ENCODE assay signal across 19 cellular contexts in genomic region chr17:82041139-82041814, GRCh38. TPM values are rescaled to one million over a fixed set of nuclear protein-coding genes. Genes with fewer than 3 reads are reported as not detected.
"Had no signal": no experiment of that assay in that cellular context is flagged by ENCODE, and none has a peak within 500 bp of the region (broad histone marks: within the 10 kb centered on the region; RNA-seq: fewer than 3 reads in every experiment).

No MANE protein-coding gene starts in this region.

- H3K4me3 ChIP-seq: lung, psoas muscle, sigmoid colon, upper lobe of right lung had no signal

- ATAC-seq: activated T-helper 17 cell treated with anti-CD3 and anti-CD28 coated beads, Interleukin-2, amount 50 U/mL, for 72 hours; naive thymus-derived CD4-positive, alpha-beta T cell; psoas muscle; upper lobe of right lung had no signal

- H3K4me3 Mint-ChIP-seq: activated CD4-positive, alpha-beta T cell treated with anti-CD3 and anti-CD28 coated beads, Interleukin-2, amount 10 ng/mL, durations not matched to agents 7 days and 5 days; activated naive CD4-positive, alpha-beta T cell treated with anti-CD3 and anti-CD28 coated beads, Interleukin-2, amount 10 ng/mL, durations not matched to agents 7 days and 5 days; activated T-helper 17 cell treated with anti-CD3 and anti-CD28 coated beads, Interleukin-2, amount 50 U/mL, for 72 hours; naive thymus-derived CD4-positive, alpha-beta T cell; stimulated activated naive CD8-positive, alpha-beta T cell treated with anti-CD3 and anti-CD28 coated beads, Interleukin-15, Interleukin-2, amounts not matched to agents 100 ng/mL and 50 ng/mL, for 24 hours had no signal

- H3K36me3 Mint-ChIP-seq: activated naive CD4-positive, alpha-beta T cell treated with anti-CD3 and anti-CD28 coated beads, Interleukin-2, amount 10 ng/mL, durations not matched to agents 7 days and 5 days had no signal

- DNase-seq: activated CD4-positive, alpha-beta T cell treated with anti-CD3 and anti-CD28 coated beads, Interleukin-2, amount 10 ng/mL, durations not matched to agents 7 days and 5 days; activated CD8-positive, alpha-beta memory T cell treated with anti-CD3 and anti-CD28 coated beads for 24 hours; activated naive CD4-positive, alpha-beta T cell treated with anti-CD3 and anti-CD28 coated beads, Interleukin-2, amount 10 ng/mL, durations not matched to agents 7 days and 5 days; activated T-cell treated with anti-CD3 and anti-CD28 coated beads for 4 hours; central memory CD4-positive, alpha-beta T cell; effector memory CD4-positive, alpha-beta T cell; hippocampal formation; naive thymus-derived CD4-positive, alpha-beta T cell; occipital lobe; psoas muscle; sigmoid colon; stimulated activated CD4-positive, alpha-beta T cell treated with anti-CD3 and anti-CD28 coated beads, Interleukin-2, amount 100 ng/mL, for 48 hours; SW 1271; T-helper 9 cell; upper lobe of right lung; WERI-Rb-1 had no signal

- H3K27ac Mint-ChIP-seq: activated CD4-positive, alpha-beta T cell treated with anti-CD3 and anti-CD28 coated beads, Interleukin-2, amount 10 ng/mL, durations not matched to agents 7 days and 5 days; activated naive CD4-positive, alpha-beta T cell treated with anti-CD3 and anti-CD28 coated beads, Interleukin-2, amount 10 ng/mL, durations not matched to agents 7 days and 5 days; activated T-helper 17 cell treated with anti-CD3 and anti-CD28 coated beads, Interleukin-2, amount 50 U/mL, for 72 hours; stimulated activated naive CD8-positive, alpha-beta T cell treated with anti-CD3 and anti-CD28 coated beads, Interleukin-15, Interleukin-2, amounts not matched to agents 100 ng/mL and 50 ng/mL, for 24 hours had no signal

- H3K27me3 Mint-ChIP-seq: activated CD4-positive, alpha-beta T cell treated with anti-CD3 and anti-CD28 coated beads, Interleukin-2, amount 10 ng/mL, durations not matched to agents 7 days and 5 days; activated T-helper 17 cell treated with anti-CD3 and anti-CD28 coated beads, Interleukin-2, amount 50 U/mL, for 72 hours; naive thymus-derived CD4-positive, alpha-beta T cell; stimulated activated naive CD8-positive, alpha-beta T cell treated with anti-CD3 and anti-CD28 coated beads, Interleukin-15, Interleukin-2, amounts not matched to agents 100 ng/mL and 50 ng/mL, for 24 hours had no signal

- H3K9me3 Mint-ChIP-seq: activated CD4-positive, alpha-beta T cell treated with anti-CD3 and anti-CD28 coated beads, Interleukin-2, amount 10 ng/mL, durations not matched to agents 7 days and 5 days; activated naive CD4-positive, alpha-beta T cell treated with anti-CD3 and anti-CD28 coated beads, Interleukin-2, amount 10 ng/mL, durations not matched to agents 7 days and 5 days; activated T-helper 17 cell treated with anti-CD3 and anti-CD28 coated beads, Interleukin-2, amount 50 U/mL, for 72 hours; naive thymus-derived CD4-positive, alpha-beta T cell; stimulated activated naive CD8-positive, alpha-beta T cell treated with anti-CD3 and anti-CD28 coated beads, Interleukin-15, Interleukin-2, amounts not matched to agents 100 ng/mL and 50 ng/mL, for 24 hours had no signal

RNA-seq across cellular contexts. Expression of gene RAC3, which starts 9.8 kb away (rescaled TPM):
- total RNA-seq: psoas muscle had no signal
